22 cellular contexts compared by ENCODE assay signal in the genomic region with DNA sequence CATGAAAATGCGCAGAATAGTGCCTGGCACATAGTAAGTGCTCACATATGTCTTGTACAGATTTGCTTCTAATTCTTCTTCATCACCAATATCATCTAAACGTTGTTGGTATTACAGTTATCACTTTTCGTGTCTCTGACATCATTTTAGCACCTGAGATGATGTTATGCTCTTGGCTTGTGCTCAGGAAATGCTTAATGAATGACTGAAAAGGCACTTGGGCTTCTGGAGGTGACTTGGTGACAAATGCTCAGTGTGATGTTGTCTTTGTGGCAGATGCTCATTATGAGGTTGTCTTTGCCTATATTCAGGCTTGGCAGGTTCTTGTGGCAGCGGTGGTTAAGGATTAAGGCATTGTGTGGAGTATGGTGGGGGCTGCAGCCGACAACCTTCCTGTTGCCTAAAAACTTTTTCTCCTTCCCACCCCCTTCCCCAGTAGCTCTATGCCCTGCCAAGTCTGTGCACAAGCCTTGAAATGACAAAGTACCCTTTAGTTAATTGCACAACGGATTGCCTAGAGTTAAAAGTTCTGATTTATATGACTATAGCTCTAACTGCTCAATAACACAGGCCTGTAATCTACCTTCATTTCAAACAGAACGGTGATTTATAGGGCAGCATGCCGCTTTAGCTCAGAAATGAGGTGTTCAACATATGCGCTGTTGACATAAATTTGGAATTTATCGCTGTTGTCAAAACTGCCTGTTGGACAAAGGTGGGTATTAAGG.
DNase-seq lines count a peak whose midpoint lies in the region; ATAC-seq and TF ChIP-seq lines count a peak whose summit lies in the region.
"Had no signal": no experiment of that assay in that cellular context is flagged by ENCODE, and none has a peak within 500 bp of the region (broad histone marks: within the 10 kb centered on the region; RNA-seq: fewer than 3 reads in every experiment).

No MANE protein-coding gene starts in this region.

- H4K91ac ChIP-seq in neuronal stem cell (ENCODE audit: low read depth, low read length, poor library complexity): no peak overlapping the region

- TF ChIP-seq POLR2A in breast epithelium (IDR thresholded peaks at IDR 0.05) (no peak), uterus (IDR thresholded peaks at IDR 0.05) (no peak)

- H3K27me3 Mint-ChIP-seq in MCF 10A (ENCODE audit: insufficient read depth, unreplicated experiment): no peaks in the 10 kb centered on the region

- ATAC-seq in HG03342 (IDR thresholded peaks at IDR 0.05; ENCODE audit: unreplicated experiment) (no peak), HG03354 (IDR thresholded peaks at IDR 0.05; ENCODE audit: poor library complexity, severe bottlenecking, unreplicated experiment) (no peak)
- ATAC-seq: body of pancreas, esophagus mucosa had no signal

- H2AK5ac ChIP-seq in neuronal stem cell (ENCODE audit: low read depth, low read length): no peak overlapping the region

- no peaks in the 10 kb centered on the region for H3K36me3 ChIP-seq in breast epithelium
- H3K36me3 ChIP-seq in neuronal stem cell (replicated peaks in 1 of 2; ENCODE audit: control insufficient read depth in 2 of 2, insufficient read depth in 2 of 2, low read length in 2 of 2): peaks cover 0 to 23% of the 10 kb centered on the region in 2 donors
- no peaks in the 10 kb centered on the region for H3K36me3 ChIP-seq in uterus

- peaks cover 55% of the 10 kb centered on the region for H3K4me1 Mint-ChIP-seq in MCF 10A (ENCODE audit: insufficient read depth, unreplicated experiment)

- H3K79me1 ChIP-seq in neuronal stem cell (ENCODE audit: low read depth, low read length): peaks cover 3% of the 10 kb centered on the region

- no peaks in the 10 kb centered on the region for H3K27me3 ChIP-seq in breast epithelium
- no peaks in the 10 kb centered on the region for H3K27me3 ChIP-seq in dorsolateral prefrontal cortex
- no peaks in the 10 kb centered on the region for H3K27me3 ChIP-seq in neuronal stem cell (ENCODE audit: control insufficient read depth in 3 of 3, insufficient read depth in 3 of 3, low read depth in 1 of 3, low read length in 3 of 3)
- no peaks in the 10 kb centered on the region for H3K27me3 ChIP-seq in uterus
- H3K27me3 ChIP-seq: body of pancreas had no signal

- peak overlapping the region; percentile 21 for H3K27ac Mint-ChIP-seq in MCF 10A (ENCODE audit: low read depth, unreplicated experiment)
- H3K27ac Mint-ChIP-seq: dendritic cell treated with granulocyte-macrophage colony-stimulating factor and Interleukin-4, amounts not matched to agents 40 ng/mL and 50 ng/mL, for 4 days; IgD-negative memory B cell had no signal

- H3K4me3 Mint-ChIP-seq in MCF 10A (ENCODE audit: unreplicated experiment): no peak overlapping the region
- H3K4me3 Mint-ChIP-seq: dendritic cell treated with granulocyte-macrophage colony-stimulating factor and Interleukin-4, amounts not matched to agents 40 ng/mL and 50 ng/mL, for 4 days; IgD-negative memory B cell; neural crest cell had no signal

- TF ChIP-seq CTCF in MCF 10A (IDR thresholded peaks at IDR 0.05; ENCODE audit: unreplicated experiment) (no peak), breast epithelium (IDR thresholded peaks at IDR 0.05) (no peak), dorsolateral prefrontal cortex (IDR thresholded peaks at IDR 0.05 in 54 of 56, conservative IDR thresholded peaks at IDR 0.05 in 2 of 56; ENCODE audit: low read depth in 1 of 56, partially characterized antibody in 56 of 56) (no peak), uterus (IDR thresholded peaks at IDR 0.05) (no peak)

- POLR2A ChIA-PET in MCF 10A (lab: Yijun Ruan, JAX): interaction anchor here (0.6 to 3.6 kb wide), 6 partner anchors 9 to 37 kb away, joined by 3 to 20 read pairs (median 4); no protein-coding TSS in a partner anchor

- H3K4me1 ChIP-seq in breast epithelium: peaks cover 4 to 25% of the 10 kb centered on the region in 2 donors
- H3K4me1 ChIP-seq in neuronal stem cell (ENCODE audit: control insufficient read depth in 2 of 2, insufficient read depth in 1 of 2, low read depth in 1 of 2, low read length in 2 of 2): peaks cover 34 to 39% of the 10 kb centered on the region in 2 donors
- H3K4me1 ChIP-seq in uterus: peaks cover 9 to 34% of the 10 kb centered on the region in 2 donors

- intact Hi-C loops in MCF 10A (cut with micrococcal nuclease) (no loop called here), breast epithelium (cut with DNase I; ENCODE audit: low total_unique reads) (no loop called here), dorsolateral prefrontal cortex (cut with DNase I) (no loop called here), uterus (cut with DNase I; ENCODE audit: low total_unique reads) (no loop called here)

- H3K36me3 Mint-ChIP-seq in MCF 10A (ENCODE audit: insufficient read depth, unreplicated experiment): peaks cover 100% of the 10 kb centered on the region

- no peak overlapping the region for H3K4me2 ChIP-seq in neuronal stem cell (ENCODE audit: insufficient read depth, low read length, poor library complexity, severe bottlenecking)

- H3K14ac ChIP-seq in neuronal stem cell (ENCODE audit: low read length): no peak overlapping the region

- H2AFZ ChIP-seq in neuronal stem cell (ENCODE audit: low read length): no peak overlapping the region

- no peak overlapping the region for H3K4me3 ChIP-seq in breast epithelium
- peak overlapping the region in 2 of 59 donors; percentile 12 to 13 for H3K4me3 ChIP-seq in dorsolateral prefrontal cortex
- no peak overlapping the region for H3K4me3 ChIP-seq in neuronal stem cell (ENCODE audit: low read length in 2 of 2)
- no peak overlapping the region for H3K4me3 ChIP-seq in uterus
- H3K4me3 ChIP-seq: body of pancreas had no signal

- no peak overlapping the region for H3K9ac ChIP-seq in neuronal stem cell (ENCODE audit: low read depth, low read length, poor library complexity)

- no peaks in the 10 kb centered on the region for H3K9me3 Mint-ChIP-seq in MCF 10A (ENCODE audit: unreplicated experiment)
- H3K9me3 Mint-ChIP-seq: dendritic cell treated with granulocyte-macrophage colony-stimulating factor and Interleukin-4, amounts not matched to agents 40 ng/mL and 50 ng/mL, for 4 days; IgD-negative memory B cell; neural crest cell had no signal

- no peak overlapping the region for H3K4ac ChIP-seq in neuronal stem cell (ENCODE audit: low read length)

- H4K8ac ChIP-seq in neuronal stem cell (ENCODE audit: low read depth, low read length): no peak overlapping the region

- no peak overlapping the region for H3K23ac ChIP-seq in neuronal stem cell (ENCODE audit: low read depth, low read length, poor library complexity)

- H2BK120ac ChIP-seq in neuronal stem cell (ENCODE audit: low read depth, low read length): no peak overlapping the region

- no peaks in the 10 kb centered on the region for H3K9me3 ChIP-seq in breast epithelium
- no peaks in the 10 kb centered on the region for H3K9me3 ChIP-seq in neuronal stem cell (replicated peaks in 1 of 2; ENCODE audit: control insufficient read depth in 2 of 2, insufficient read depth in 1 of 2, low read depth in 1 of 2, low read length in 2 of 2)
- no peaks in the 10 kb centered on the region for H3K9me3 ChIP-seq in uterus
- H3K9me3 ChIP-seq: body of pancreas had no signal

- CTCF ChIA-PET in MCF 10A (lab: Yijun Ruan, JAX): interaction anchor here (0.6 to 1.1 kb wide), 2 partner anchors 50 to 121 kb away, joined by 3 read pairs; no protein-coding TSS in a partner anchor

- H3K18ac ChIP-seq in neuronal stem cell (ENCODE audit: low read length): no peak overlapping the region

- no TSS peak for BruUV-seq in MCF 10A (replicated peaks; lab: Mats Ljungman, UMichigan)

- no peak overlapping the region for H2BK5ac ChIP-seq in neuronal stem cell (ENCODE audit: low read length)

- peak overlapping the region in 1 of 2 donors; percentile 42 for H3K27ac ChIP-seq in breast epithelium
- peak overlapping the region in 58 of 59 donors; percentile 27 to 97 (median 88) for H3K27ac ChIP-seq in dorsolateral prefrontal cortex
- peak overlapping the region; percentile 50 for H3K27ac ChIP-seq in neuronal stem cell (replicated peaks; ENCODE audit: low read length)
- H3K27ac ChIP-seq in uterus: peak overlapping the region; percentile 98 to 100

- no CpG with 5 or more reads among the region's 10 CpGs for WGBS in neuronal stem cell (ENCODE audit: extremely low coverage in 2 of 2, insufficient read length in 2 of 2, insufficient replicate concordance in 1 of 2), 2 donors

- H2BK12ac ChIP-seq in neuronal stem cell (ENCODE audit: low read length): no peak overlapping the region

- DNase-seq in MCF 10A (ENCODE audit: unreplicated experiment) (no peak), breast epithelium (ENCODE audit: low spot score in 2 of 2) (no peak), dorsolateral prefrontal cortex (no peak), neuronal stem cell (ENCODE audit: low spot score) (no peak), uterus (no peak), NCI-H2081 treated with DMSO at 0.1 percent for 48 hours (lab: John Stamatoyannopoulos, UW) (no peak)
- DNase-seq: activated CD4-positive, alpha-beta T cell treated with anti-CD3 and anti-CD28 coated beads, Interleukin-2, amount 50 U/mL, for 48 hours; activated naive CD4-positive, alpha-beta T cell treated with anti-CD3 and anti-CD28 coated beads, Interleukin-2, amount 50 U/mL, for 16 hours; activated T-cell treated with anti-CD3 and anti-CD28 coated beads, Interleukin-2, amount 50 U/mL, for 1 hour; body of pancreas; C1 segment of cervical spinal cord; DMS153; head of caudate nucleus; mammary epithelial cell; NCI-H2107; RPMI8226 had no signal

- H2BK15ac ChIP-seq in neuronal stem cell (ENCODE audit: low read length): no peak overlapping the region
